Comparison of ENCODE assay signal across 11 cellular contexts in the genomic region with DNA sequence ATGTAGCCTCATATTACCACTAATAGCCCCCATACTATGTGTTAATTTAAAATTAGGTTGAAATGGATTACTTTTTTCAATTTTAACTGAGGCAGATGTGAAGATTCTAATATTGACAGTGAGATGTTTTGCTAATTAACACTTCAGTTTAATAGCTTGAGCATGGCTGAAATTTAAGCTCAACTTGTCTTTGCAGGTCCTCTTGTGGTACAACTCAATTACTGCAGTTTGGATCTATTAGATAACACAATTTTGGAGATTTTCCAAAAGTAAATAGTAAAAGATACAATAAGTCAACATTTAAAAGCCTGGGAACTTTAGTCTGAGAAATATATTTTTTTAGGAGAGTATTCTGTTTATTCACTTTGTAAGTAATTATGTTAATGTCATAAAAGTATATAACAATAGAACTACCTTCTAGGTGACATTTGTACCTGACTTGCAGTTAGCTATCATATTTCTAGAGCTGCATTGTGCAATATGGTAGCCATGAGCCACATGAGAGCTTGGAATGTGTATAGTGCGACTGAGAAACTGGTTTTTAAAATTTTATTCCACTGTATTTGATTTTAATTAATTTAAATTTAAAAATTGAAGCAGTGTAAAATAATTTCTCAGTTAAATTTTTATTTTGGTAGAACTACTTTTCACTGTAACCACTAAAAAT.
DNase-seq lines count a peak whose midpoint lies in the region; ATAC-seq, FAIRE-seq and TF ChIP-seq lines count a peak whose summit lies in the region.
"Had no signal": no experiment of that assay in that cellular context is flagged by ENCODE, and none has a peak within 500 bp of the region (broad histone marks: within the 10 kb centered on the region; RNA-seq: fewer than 3 reads in every experiment).

No MANE protein-coding gene starts in this region.

- H3K9ac ChIP-seq in MM.1S (ENCODE audit: low read length): no peak overlapping the region
- no peak overlapping the region for H3K9ac ChIP-seq in K562 (ENCODE audit: insufficient read depth in 1 of 2, low read depth in 2 of 2, low read length in 2 of 2)

- H3K4me3 ChIP-seq in GM12875 (ENCODE audit: low read depth, low read length) (no peak overlapping the region), MM.1S (ENCODE audit: low read length) (no peak overlapping the region), K562 (no peak overlapping the region)

- 0% methylated on average over 1 of the region's 1 CpG for WGBS in K562 (ENCODE audit: insufficient coverage, low coverage, missing lambda C conversion rate)

- H3K27me3 Mint-ChIP-seq in neural crest cell (ENCODE audit: low read depth): no peaks in the 10 kb centered on the region
- H3K27me3 Mint-ChIP-seq in stimulated activated naive B cell treated with anti-CD40 and anti-IgM and Interleukin-4, amounts not matched to agents 10 μg/mL and 1 μg/mL and 100 μg/mL, for 72 hours: no peaks in the 10 kb centered on the region

- ATAC-seq in K562 (no peak), Right ventricle myocardium superior (ENCODE audit: poor library complexity) (no peak), HG02759 (IDR thresholded peaks at IDR 0.05; ENCODE audit: unreplicated experiment) (no peak)
- no peak for ATAC-seq in stimulated activated naive B cell treated with anti-CD40 and anti-IgM and Interleukin-4, amounts not matched to agents 10 μg/mL and 1 μg/mL and 100 μg/mL, for 72 hours (replicated peaks)
- ATAC-seq: naive thymus-derived CD4-positive, alpha-beta T cell; Right ventricle myocardium inferior had no signal

- FAIRE-seq in K562 (lab: Jason Lieb, UNC): no peak

- TF ChIP-seq RAD21 in K562 (CRISPR knock-in tag; conservative IDR thresholded peaks at IDR 0.05 in 1 of 2, IDR thresholded peaks at IDR 0.05 in 1 of 2): peak; percentile 53 to 62

- DNase-seq in MM.1S: no peak
- DNase-seq in K562 (ENCODE audit: extremely low read depth in 1 of 4, low spot score in 3 of 4): no peak
- DNase-seq in neural crest cell (ENCODE audit: low read depth, low spot score): no peak
- no peak for DNase-seq in stimulated activated naive B cell treated with anti-CD40 and anti-IgM and Interleukin-4, amounts not matched to agents 10 μg/mL and 1 μg/mL and 100 μg/mL, for 72 hours
- DNase-seq in Right ventricle myocardium superior: no peak
- DNase-seq in HuH-7.5 (ENCODE audit: low spot score): no peak
- DNase-seq: activated T-cell treated with anti-CD3 and anti-CD28 coated beads, Interleukin-2, amount 50 U/mL, for 48 hours had no signal

- no TSS peak for BruUV-seq in K562 (replicated peaks; lab: Mats Ljungman, UMichigan)

- no peaks in the 10 kb centered on the region for H3K4me1 Mint-ChIP-seq in neural crest cell
- H3K4me1 Mint-ChIP-seq in stimulated activated naive B cell treated with anti-CD40 and anti-IgM and Interleukin-4, amounts not matched to agents 10 μg/mL and 1 μg/mL and 100 μg/mL, for 72 hours: no peaks in the 10 kb centered on the region
- H3K4me1 Mint-ChIP-seq: naive thymus-derived CD4-positive, alpha-beta T cell had no signal

- H3K4me3 Mint-ChIP-seq in neural crest cell: no peak overlapping the region
- H3K4me3 Mint-ChIP-seq in stimulated activated naive B cell treated with anti-CD40 and anti-IgM and Interleukin-4, amounts not matched to agents 10 μg/mL and 1 μg/mL and 100 μg/mL, for 72 hours: no peak overlapping the region
- H3K4me3 Mint-ChIP-seq: naive thymus-derived CD4-positive, alpha-beta T cell had no signal

- H3K4me1 ChIP-seq in MM.1S (ENCODE audit: low read length) (no peaks in the 10 kb centered on the region), K562 (replicated peaks in 1 of 2; ENCODE audit: control insufficient read depth in 2 of 2, insufficient read depth in 2 of 2, low read length in 2 of 2) (no peaks in the 10 kb centered on the region)

- TF ChIP-seq EP300 in K562 (IDR thresholded peaks at IDR 0.05; ENCODE audit: low read length): no peak

- CTCF ChIA-PET in K562 (lab: Yijun Ruan, JAX; ENCODE audit: low intra/inter-chr PET ratio): no interaction called here

- H3K27me3 ChIP-seq in MM.1S (replicated peaks; ENCODE audit: insufficient read depth, low read length) (no peaks in the 10 kb centered on the region), K562 (ENCODE audit: control insufficient read depth in 2 of 2, insufficient read depth in 2 of 2, low read length in 2 of 2) (no peaks in the 10 kb centered on the region)

- H3K9me3 ChIP-seq in MM.1S (replicated peaks; ENCODE audit: insufficient read depth, low read length) (no peaks in the 10 kb centered on the region), K562 (replicated peaks; ENCODE audit: control insufficient read depth, insufficient read depth, low read depth, low read length) (no peaks in the 10 kb centered on the region)

- H4K20me1 ChIP-seq in MM.1S (ENCODE audit: insufficient read depth, low read length): no peaks in the 10 kb centered on the region
- no peaks in the 10 kb centered on the region for H4K20me1 ChIP-seq in K562 (replicated peaks; ENCODE audit: control insufficient read depth, insufficient read depth, low read length)

- intact Hi-C loops in K562 (cut with micrococcal nuclease): no loop called here
- intact Hi-C loops in Right ventricle myocardium superior (cut with DNase I): no loop called here

- TF ChIP-seq CTCF in GM12875 (IDR thresholded peaks at IDR 0.05; ENCODE audit: borderline replicate concordance, insufficient read depth, low read depth, low read length) (peak; percentile 10; the same call in 1 of the 2 replicates), MM.1S (IDR thresholded peaks at IDR 0.05; ENCODE audit: low read length) (peak; percentile 40), K562 (IDR thresholded peaks at IDR 0.05 in 2 of 3, conservative IDR thresholded peaks at IDR 0.05 in 1 of 3; ENCODE audit: insufficient read depth in 2 of 3, low read depth in 1 of 3, low read length in 3 of 3) (peak in 2 of 3 experiments; percentile 18 to 27; a peak in 1 of 6 replicates), neural crest cell (conservative IDR thresholded peaks at IDR 0.05) (peak; percentile 62)

- H3K36me3 ChIP-seq in MM.1S (replicated peaks; ENCODE audit: insufficient read depth, low read length) (no peaks in the 10 kb centered on the region), K562 (ENCODE audit: control insufficient read depth, insufficient read depth, low read length) (no peaks in the 10 kb centered on the region)

- no peak overlapping the region for H3K27ac Mint-ChIP-seq in neural crest cell (ENCODE audit: unreplicated experiment)
- H3K27ac Mint-ChIP-seq in stimulated activated naive B cell treated with anti-CD40 and anti-IgM and Interleukin-4, amounts not matched to agents 10 μg/mL and 1 μg/mL and 100 μg/mL, for 72 hours: no peak overlapping the region
- H3K27ac Mint-ChIP-seq: naive thymus-derived CD4-positive, alpha-beta T cell had no signal

- H3K4me2 ChIP-seq in MM.1S (ENCODE audit: low read depth, low read length) (no peak overlapping the region), K562 (ENCODE audit: insufficient read depth, low read length) (no peak overlapping the region)

- POLR2A ChIA-PET in K562 (lab: Yijun Ruan, JAX): no interaction called here

- peaks cover 3% of the 10 kb centered on the region for H3K9me3 Mint-ChIP-seq in neural crest cell
- H3K9me3 Mint-ChIP-seq in stimulated activated naive B cell treated with anti-CD40 and anti-IgM and Interleukin-4, amounts not matched to agents 10 μg/mL and 1 μg/mL and 100 μg/mL, for 72 hours: no peaks in the 10 kb centered on the region
- H3K9me3 Mint-ChIP-seq: naive thymus-derived CD4-positive, alpha-beta T cell had no signal

- H3K27ac ChIP-seq in MM.1S (ENCODE audit: low read length) (no peak overlapping the region), K562 (ENCODE audit: extremely low read depth, low read depth, low read length) (no peak overlapping the region)

- H3K9me2 ChIP-seq in MM.1S (replicated peaks; ENCODE audit: insufficient read depth, low read length): no peaks in the 10 kb centered on the region

- H3K9me1 ChIP-seq in K562 (ENCODE audit: control insufficient read depth, insufficient read depth, low read length): no peaks in the 10 kb centered on the region

- no peak for TF ChIP-seq POLR2A in K562 (conservative IDR thresholded peaks at IDR 0.05)

- H3K79me2 ChIP-seq in MM.1S (ENCODE audit: low read length) (no peaks in the 10 kb centered on the region), K562 (ENCODE audit: control insufficient read depth, insufficient read depth, low read length) (no peaks in the 10 kb centered on the region)

- no peaks in the 10 kb centered on the region for H3K36me3 Mint-ChIP-seq in neural crest cell (ENCODE audit: low read depth)
- no peaks in the 10 kb centered on the region for H3K36me3 Mint-ChIP-seq in stimulated activated naive B cell treated with anti-CD40 and anti-IgM and Interleukin-4, amounts not matched to agents 10 μg/mL and 1 μg/mL and 100 μg/mL, for 72 hours
- H3K36me3 Mint-ChIP-seq: naive thymus-derived CD4-positive, alpha-beta T cell had no signal

- H3F3A ChIP-seq in MM.1S (ENCODE audit: insufficient read depth, low read length): no peaks in the 10 kb centered on the region

- in situ Hi-C loops in K562 (cut with MboI): no loop called here

- H2AFZ ChIP-seq in MM.1S (ENCODE audit: low read length) (no peak overlapping the region), K562 (ENCODE audit: low read depth, low read length) (no peak overlapping the region)

TF ChIP-seq in K562, 482 proteins besides CTCF, POLR2A, EP300 and RAD21:
- peak; percentile 11; the same call in 1 of the 2 replicates for TF ChIP-seq NFIC (IDR thresholded peaks at IDR 0.05)
- TF ChIP-seq ZNF184 (CRISPR knock-in tag; IDR thresholded peaks at IDR 0.05): no peak

Comparison
In these comparisons a context has a peak if more than half of its experiments do, and no peak if none do; other contexts are left out.
1. CTCF ChIP-seq: peak in every context shown above with its lines; median percentile 62 in neural crest cell; 40 in MM.1S; 22 in K562; 10 in GM12875.